In genomic region chr15:88625943-88626741, GRCh38 we compare ENCODE assay signal across 10 cellular contexts. TPM values are rescaled to one million over a fixed set of nuclear protein-coding genes. Genes with fewer than 3 reads are reported as not detected.
DNase-seq lines count a peak whose midpoint lies in the region; ATAC-seq and TF ChIP-seq lines count a peak whose summit lies in the region.
"Had no signal": no experiment of that assay in that cellular context is flagged by ENCODE, and none has a peak within 500 bp of the region (broad histone marks: within the 10 kb centered on the region; RNA-seq: fewer than 3 reads in every experiment).

No MANE protein-coding gene starts in this region.

- peak overlapping the region; percentile 33 to 87 for H3K27ac Mint-ChIP-seq in natural killer cell treated with Interleukin-12 subunit alpha and Interleukin-12 subunit beta and Interleukin-15 and Interleukin-18, amount 100 ng/mL, for 72 hours
- H3K27ac Mint-ChIP-seq in natural killer cell, result peak overlapping the region in 1 of 2 donors; percentile 80

- no peaks in the 10 kb centered on the region for H3K27me3 ChIP-seq in WERI-Rb-1 (ENCODE audit: insufficient read depth, low read depth, severe bottlenecking)
- H3K27me3 ChIP-seq in MG63, result no peaks in the 10 kb centered on the region
- H3K27me3 ChIP-seq: vagina had no signal

- no peaks in the 10 kb centered on the region for H3K9me3 Mint-ChIP-seq in natural killer cell treated with Interleukin-12 subunit alpha and Interleukin-12 subunit beta and Interleukin-15 and Interleukin-18, amount 100 ng/mL, for 72 hours
- H3K9me3 Mint-ChIP-seq in natural killer cell, result no peaks in the 10 kb centered on the region

- intact Hi-C loops in natural killer cell (cut with micrococcal nuclease), result no loop called here

- H3K4me1 Mint-ChIP-seq in natural killer cell treated with Interleukin-12 subunit alpha and Interleukin-12 subunit beta and Interleukin-15 and Interleukin-18, amount 100 ng/mL, for 72 hours (ENCODE audit: low read depth in 2 of 2), result peaks cover 56 to 66% of the 10 kb centered on the region in 2 donors
- peaks cover 48 to 73% of the 10 kb centered on the region in 2 donors for H3K4me1 Mint-ChIP-seq in natural killer cell

- H3K36me3 ChIP-seq in WERI-Rb-1 (peaks cover 96% of the 10 kb centered on the region), MG63 (peaks cover 83% of the 10 kb centered on the region)

- H3K27ac ChIP-seq in VCaP, result peak overlapping the region; percentile 88
- no peak overlapping the region for H3K27ac ChIP-seq in WERI-Rb-1
- H3K27ac ChIP-seq: vagina had no signal

- no peak overlapping the region for H3K4me3 Mint-ChIP-seq in natural killer cell treated with Interleukin-12 subunit alpha and Interleukin-12 subunit beta and Interleukin-15 and Interleukin-18, amount 100 ng/mL, for 72 hours
- H3K4me3 Mint-ChIP-seq in natural killer cell, result no peak overlapping the region

- H3K9me3 ChIP-seq in WERI-Rb-1 (ENCODE audit: severe bottlenecking) (no peaks in the 10 kb centered on the region), MG63 (no peaks in the 10 kb centered on the region)
- H3K9me3 ChIP-seq: vagina had no signal

- no peak overlapping the region for H3K4me3 ChIP-seq in WERI-Rb-1 (ENCODE audit: low read depth, low read length)
- no peak overlapping the region for H3K4me3 ChIP-seq in MG63
- H3K4me3 ChIP-seq: vagina had no signal

- no peaks in the 10 kb centered on the region for H3K27me3 Mint-ChIP-seq in natural killer cell treated with Interleukin-12 subunit alpha and Interleukin-12 subunit beta and Interleukin-15 and Interleukin-18, amount 100 ng/mL, for 72 hours
- no peaks in the 10 kb centered on the region for H3K27me3 Mint-ChIP-seq in natural killer cell (ENCODE audit: low read depth in 2 of 2)

- TF ChIP-seq CTCF in natural killer cell (IDR thresholded peaks at IDR 0.05) (no peak), VCaP (conservative IDR thresholded peaks at IDR 0.05) (no peak), WERI-Rb-1 (IDR thresholded peaks at IDR 0.05; ENCODE audit: low read depth, low read length) (no peak)

- DNase-seq in natural killer cell treated with Interleukin-12 subunit alpha and Interleukin-12 subunit beta and Interleukin-15 and Interleukin-18, amount 100 ng/mL, for 72 hours (ENCODE audit: low spot score), result no peak
- DNase-seq in natural killer cell, result no peak
- DNase-seq in islet precursor cell, result peak; percentile 38
- no peak for DNase-seq in WERI-Rb-1
- no peak for DNase-seq in amniotic stem cell (lab: John Stamatoyannopoulos, UW)
- no peak for DNase-seq in MG63
- DNase-seq: stimulated activated CD4-positive, alpha-beta T cell treated with anti-CD3 and anti-CD28 coated beads, Interleukin-15, amount 100 ng/mL, for 24 hours had no signal

- peaks cover 21% of the 10 kb centered on the region for H3K36me3 Mint-ChIP-seq in natural killer cell treated with Interleukin-12 subunit alpha and Interleukin-12 subunit beta and Interleukin-15 and Interleukin-18, amount 100 ng/mL, for 72 hours
- H3K36me3 Mint-ChIP-seq in natural killer cell, result peaks cover 7% of the 10 kb centered on the region

- ATAC-seq in natural killer cell treated with Interleukin-12 subunit alpha and Interleukin-12 subunit beta and Interleukin-15 and Interleukin-18, amount 100 ng/mL, for 72 hours, result no peak
- ATAC-seq in natural killer cell (no peak), HG03520 (IDR thresholded peaks at IDR 0.05; ENCODE audit: unreplicated experiment) (no peak)

RNA-seq across cellular contexts. Expression of gene AEN, which starts 5.0 kb away (rescaled TPM):
- 10 to 100 TPM; 47.1 to 81.4 TPM for total RNA-seq in natural killer cell treated with Interleukin-12 subunit alpha and Interleukin-12 subunit beta and Interleukin-15 and Interleukin-18, amount 100 ng/mL, for 72 hours
- 10 to 100 TPM; 19.9 to 26.9 (median 20.9) TPM for total RNA-seq in natural killer cell
- 33.5 and 48.4 TPM in 2 replicates for total RNA-seq in MG63 (2014; rRNA removed; shearing (Covaris generic); ENCODE audit: low replicate concordance)

RNA-seq across cellular contexts. Expression of gene ISG20, which starts 12.7 kb away (rescaled TPM):
- 10 to 100 TPM; 21.8 to 30.2 TPM for total RNA-seq in natural killer cell treated with Interleukin-12 subunit alpha and Interleukin-12 subunit beta and Interleukin-15 and Interleukin-18, amount 100 ng/mL, for 72 hours
- 100 to 1,000 TPM in 2 of 3 donors, 10 to 100 TPM in 1; 80.6 to 137 (median 116) TPM for total RNA-seq in natural killer cell
- total RNA-seq in MG63 (2014; rRNA removed; shearing (Covaris generic); ENCODE audit: low replicate concordance), result 19.2 TPM in 1 of 2 replicates, not detected in the other
